1 cellular context compared by ENCODE assay signal in genomic region chr6:26217714-26218075, GRCh38.
TF ChIP-seq lines count a peak whose summit lies in the region.

No MANE protein-coding gene starts in this region.

TF ChIP-seq in K562, 482 proteins besides CTCF, POLR2A, EP300 and RAD21 (continued from another document and continues in another):
- TF ChIP-seq TFAM (CRISPR knock-in tag; conservative IDR thresholded peaks at IDR 0.05): no peak
- TF ChIP-seq CEBPB (tag; IDR thresholded peaks at IDR 0.05): no peak
- TF ChIP-seq TAF7 (tag; IDR thresholded peaks at IDR 0.05): 0 out of 2 replicates have a peak, but pooled peaks have one; percentile 17
- TF ChIP-seq, protein P1, sequence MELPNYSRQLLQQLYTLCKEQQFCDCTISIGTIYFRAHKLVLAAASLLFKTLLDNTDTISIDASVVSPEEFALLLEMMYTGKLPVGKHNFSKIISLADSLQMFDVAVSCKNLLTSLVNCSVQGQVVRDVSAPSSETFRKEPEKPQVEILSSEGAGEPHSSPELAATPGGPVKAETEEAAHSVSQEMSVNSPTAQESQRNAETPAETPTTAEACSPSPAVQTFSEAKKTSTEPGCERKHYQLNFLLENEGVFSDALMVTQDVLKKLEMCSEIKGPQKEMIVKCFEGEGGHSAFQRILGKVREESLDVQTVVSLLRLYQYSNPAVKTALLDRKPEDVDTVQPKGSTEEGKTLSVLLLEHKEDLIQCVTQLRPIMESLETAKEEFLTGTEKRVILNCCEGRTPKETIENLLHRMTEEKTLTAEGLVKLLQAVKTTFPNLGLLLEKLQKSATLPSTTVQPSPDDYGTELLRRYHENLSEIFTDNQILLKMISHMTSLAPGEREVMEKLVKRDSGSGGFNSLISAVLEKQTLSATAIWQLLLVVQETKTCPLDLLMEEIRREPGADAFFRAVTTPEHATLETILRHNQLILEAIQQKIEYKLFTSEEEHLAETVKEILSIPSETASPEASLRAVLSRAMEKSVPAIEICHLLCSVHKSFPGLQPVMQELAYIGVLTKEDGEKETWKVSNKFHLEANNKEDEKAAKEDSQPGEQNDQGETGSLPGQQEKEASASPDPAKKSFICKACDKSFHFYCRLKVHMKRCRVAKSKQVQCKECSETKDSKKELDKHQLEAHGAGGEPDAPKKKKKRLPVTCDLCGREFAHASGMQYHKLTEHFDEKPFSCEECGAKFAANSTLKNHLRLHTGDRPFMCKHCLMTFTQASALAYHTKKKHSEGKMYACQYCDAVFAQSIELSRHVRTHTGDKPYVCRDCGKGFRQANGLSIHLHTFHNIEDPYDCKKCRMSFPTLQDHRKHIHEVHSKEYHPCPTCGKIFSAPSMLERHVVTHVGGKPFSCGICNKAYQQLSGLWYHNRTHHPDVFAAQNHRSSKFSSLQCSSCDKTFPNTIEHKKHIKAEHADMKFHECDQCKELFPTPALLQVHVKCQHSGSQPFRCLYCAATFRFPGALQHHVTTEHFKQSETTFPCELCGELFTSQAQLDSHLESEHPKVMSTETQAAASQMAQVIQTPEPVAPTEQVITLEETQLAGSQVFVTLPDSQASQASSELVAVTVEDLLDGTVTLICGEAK (IDR thresholded peaks at IDR 0.05): no peak
- TF ChIP-seq, protein P1 (CRISPR knock-in tag; IDR thresholded peaks at IDR 0.05): no peak
- TF ChIP-seq, protein P2, sequence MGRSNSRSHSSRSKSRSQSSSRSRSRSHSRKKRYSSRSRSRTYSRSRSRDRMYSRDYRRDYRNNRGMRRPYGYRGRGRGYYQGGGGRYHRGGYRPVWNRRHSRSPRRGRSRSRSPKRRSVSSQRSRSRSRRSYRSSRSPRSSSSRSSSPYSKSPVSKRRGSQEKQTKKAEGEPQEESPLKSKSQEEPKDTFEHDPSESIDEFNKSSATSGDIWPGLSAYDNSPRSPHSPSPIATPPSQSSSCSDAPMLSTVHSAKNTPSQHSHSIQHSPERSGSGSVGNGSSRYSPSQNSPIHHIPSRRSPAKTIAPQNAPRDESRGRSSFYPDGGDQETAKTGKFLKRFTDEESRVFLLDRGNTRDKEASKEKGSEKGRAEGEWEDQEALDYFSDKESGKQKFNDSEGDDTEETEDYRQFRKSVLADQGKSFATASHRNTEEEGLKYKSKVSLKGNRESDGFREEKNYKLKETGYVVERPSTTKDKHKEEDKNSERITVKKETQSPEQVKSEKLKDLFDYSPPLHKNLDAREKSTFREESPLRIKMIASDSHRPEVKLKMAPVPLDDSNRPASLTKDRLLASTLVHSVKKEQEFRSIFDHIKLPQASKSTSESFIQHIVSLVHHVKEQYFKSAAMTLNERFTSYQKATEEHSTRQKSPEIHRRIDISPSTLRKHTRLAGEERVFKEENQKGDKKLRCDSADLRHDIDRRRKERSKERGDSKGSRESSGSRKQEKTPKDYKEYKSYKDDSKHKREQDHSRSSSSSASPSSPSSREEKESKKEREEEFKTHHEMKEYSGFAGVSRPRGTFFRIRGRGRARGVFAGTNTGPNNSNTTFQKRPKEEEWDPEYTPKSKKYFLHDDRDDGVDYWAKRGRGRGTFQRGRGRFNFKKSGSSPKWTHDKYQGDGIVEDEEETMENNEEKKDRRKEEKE (IDR thresholded peaks at IDR 0.05; ENCODE audit: borderline replicate concordance in 1 of 2, control insufficient read depth in 1 of 2, low read depth in 2 of 2, low read length in 1 of 2): peak in 1 of 2 experiments; percentile 58; a peak in 2 of 4 replicates
- peak; percentile 22; the same call in 1 of the 2 replicates for TF ChIP-seq BCOR (IDR thresholded peaks at IDR 0.05)
- no peak for TF ChIP-seq ETV6 (IDR thresholded peaks at IDR 0.05; ENCODE audit: borderline replicate concordance in 1 of 2, low read depth in 2 of 2, low read length in 1 of 2)
- peak; percentile 4; the same call in 1 of the 2 replicates for TF ChIP-seq ETV6 (CRISPR knock-in tag; IDR thresholded peaks at IDR 0.05; ENCODE audit: borderline replicate concordance)
- TF ChIP-seq, protein P3, sequence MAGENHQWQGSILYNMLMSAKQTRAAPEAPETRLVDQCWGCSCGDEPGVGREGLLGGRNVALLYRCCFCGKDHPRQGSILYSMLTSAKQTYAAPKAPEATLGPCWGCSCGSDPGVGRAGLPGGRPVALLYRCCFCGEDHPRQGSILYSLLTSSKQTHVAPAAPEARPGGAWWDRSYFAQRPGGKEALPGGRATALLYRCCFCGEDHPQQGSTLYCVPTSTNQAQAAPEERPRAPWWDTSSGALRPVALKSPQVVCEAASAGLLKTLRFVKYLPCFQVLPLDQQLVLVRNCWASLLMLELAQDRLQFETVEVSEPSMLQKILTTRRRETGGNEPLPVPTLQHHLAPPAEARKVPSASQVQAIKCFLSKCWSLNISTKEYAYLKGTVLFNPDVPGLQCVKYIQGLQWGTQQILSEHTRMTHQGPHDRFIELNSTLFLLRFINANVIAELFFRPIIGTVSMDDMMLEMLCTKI (IDR thresholded peaks at IDR 0.05; ENCODE audit: partially characterized antibody): no peak
- no peak for TF ChIP-seq ID3 (CRISPR knock-in tag; IDR thresholded peaks at IDR 0.05)
- TF ChIP-seq ID3 (tag; IDR thresholded peaks at IDR 0.05): no peak
- no peak for TF ChIP-seq ZFPM2 (CRISPR knock-in tag; IDR thresholded peaks at IDR 0.05)
- TF ChIP-seq POLR2AphosphoS2 (IDR thresholded peaks at IDR 0.05; ENCODE audit: low read length): no peak
- no peak for TF ChIP-seq ZNF644 (tag; IDR thresholded peaks at IDR 0.05; ENCODE audit: low read depth)
- no peak for TF ChIP-seq ZNF224 (CRISPR knock-in tag; IDR thresholded peaks at IDR 0.05)
- no peak for TF ChIP-seq HDAC6 (IDR thresholded peaks at IDR 0.05; ENCODE audit: low read depth, low read length)
- TF ChIP-seq ETS2 (tag; IDR thresholded peaks at IDR 0.05; ENCODE audit: borderline replicate concordance, poor library complexity, severe bottlenecking): no peak
- 0 out of 2 replicates have a peak, but pooled peaks have one; percentile 2 for TF ChIP-seq NFXL1 (CRISPR knock-in tag; IDR thresholded peaks at IDR 0.05)
- TF ChIP-seq SMC3 (conservative IDR thresholded peaks at IDR 0.05; ENCODE audit: insufficient read depth, low read depth, low read length): 0 out of 2 replicates have a peak, but pooled peaks have one; percentile 10
- TF ChIP-seq TEAD4 (IDR thresholded peaks at IDR 0.05; ENCODE audit: low read length): no peak
- TF ChIP-seq TEAD4 (CRISPR knock-in tag; IDR thresholded peaks at IDR 0.05; ENCODE audit: borderline replicate concordance): no peak
- 0 out of 2 replicates have a peak, but pooled peaks have one; percentile 13 for TF ChIP-seq ETS1 (conservative IDR thresholded peaks at IDR 0.05; ENCODE audit: control insufficient read depth, low read depth, low read length)
- TF ChIP-seq PREB (CRISPR knock-in tag; IDR thresholded peaks at IDR 0.05): no peak
- no peak for TF ChIP-seq NCOA6 (IDR thresholded peaks at IDR 0.05)
- TF ChIP-seq, protein P4, sequence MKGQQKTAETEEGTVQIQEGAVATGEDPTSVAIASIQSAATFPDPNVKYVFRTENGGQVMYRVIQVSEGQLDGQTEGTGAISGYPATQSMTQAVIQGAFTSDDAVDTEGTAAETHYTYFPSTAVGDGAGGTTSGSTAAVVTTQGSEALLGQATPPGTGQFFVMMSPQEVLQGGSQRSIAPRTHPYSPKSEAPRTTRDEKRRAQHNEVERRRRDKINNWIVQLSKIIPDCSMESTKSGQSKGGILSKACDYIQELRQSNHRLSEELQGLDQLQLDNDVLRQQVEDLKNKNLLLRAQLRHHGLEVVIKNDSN (CRISPR knock-in tag; IDR thresholded peaks at IDR 0.05): no peak
- no peak for TF ChIP-seq ZNF76 (CRISPR knock-in tag; IDR thresholded peaks at IDR 0.05; ENCODE audit: borderline replicate concordance)
- TF ChIP-seq, protein P5, sequence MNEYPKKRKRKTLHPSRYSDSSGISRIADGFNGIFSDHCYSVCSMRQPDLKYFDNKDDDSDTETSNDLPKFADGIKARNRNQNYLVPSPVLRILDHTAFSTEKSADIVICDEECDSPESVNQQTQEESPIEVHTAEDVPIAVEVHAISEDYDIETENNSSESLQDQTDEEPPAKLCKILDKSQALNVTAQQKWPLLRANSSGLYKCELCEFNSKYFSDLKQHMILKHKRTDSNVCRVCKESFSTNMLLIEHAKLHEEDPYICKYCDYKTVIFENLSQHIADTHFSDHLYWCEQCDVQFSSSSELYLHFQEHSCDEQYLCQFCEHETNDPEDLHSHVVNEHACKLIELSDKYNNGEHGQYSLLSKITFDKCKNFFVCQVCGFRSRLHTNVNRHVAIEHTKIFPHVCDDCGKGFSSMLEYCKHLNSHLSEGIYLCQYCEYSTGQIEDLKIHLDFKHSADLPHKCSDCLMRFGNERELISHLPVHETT (CRISPR knock-in tag; conservative IDR thresholded peaks at IDR 0.05 in 1 of 2, IDR thresholded peaks at IDR 0.05 in 1 of 2): no peak
- no peak for TF ChIP-seq BCL6 (CRISPR knock-in tag; IDR thresholded peaks at IDR 0.05)
- no peak for TF ChIP-seq RAD51 (IDR thresholded peaks at IDR 0.05; ENCODE audit: borderline replicate concordance, low read depth)
- no peak for TF ChIP-seq MCM2 (IDR thresholded peaks at IDR 0.05; ENCODE audit: low read depth)
- TF ChIP-seq ZC3H11A (IDR thresholded peaks at IDR 0.05; ENCODE audit: low read depth, low read length): no peak
- no peak for TF ChIP-seq NFIX (CRISPR knock-in tag; IDR thresholded peaks at IDR 0.05; ENCODE audit: low read depth)
- TF ChIP-seq ZNF253 (CRISPR knock-in tag; conservative IDR thresholded peaks at IDR 0.05): peak; percentile 79
- no peak for TF ChIP-seq RBFOX2 (IDR thresholded peaks at IDR 0.05; ENCODE audit: low read depth, low read length)
- TF ChIP-seq BRD4 (IDR thresholded peaks at IDR 0.05): no peak
- 0 out of 2 replicates have a peak, but pooled peaks have one; percentile 60 for TF ChIP-seq HEY1 (CRISPR knock-in tag; IDR thresholded peaks at IDR 0.05; ENCODE audit: borderline replicate concordance)
- TF ChIP-seq, protein P6, sequence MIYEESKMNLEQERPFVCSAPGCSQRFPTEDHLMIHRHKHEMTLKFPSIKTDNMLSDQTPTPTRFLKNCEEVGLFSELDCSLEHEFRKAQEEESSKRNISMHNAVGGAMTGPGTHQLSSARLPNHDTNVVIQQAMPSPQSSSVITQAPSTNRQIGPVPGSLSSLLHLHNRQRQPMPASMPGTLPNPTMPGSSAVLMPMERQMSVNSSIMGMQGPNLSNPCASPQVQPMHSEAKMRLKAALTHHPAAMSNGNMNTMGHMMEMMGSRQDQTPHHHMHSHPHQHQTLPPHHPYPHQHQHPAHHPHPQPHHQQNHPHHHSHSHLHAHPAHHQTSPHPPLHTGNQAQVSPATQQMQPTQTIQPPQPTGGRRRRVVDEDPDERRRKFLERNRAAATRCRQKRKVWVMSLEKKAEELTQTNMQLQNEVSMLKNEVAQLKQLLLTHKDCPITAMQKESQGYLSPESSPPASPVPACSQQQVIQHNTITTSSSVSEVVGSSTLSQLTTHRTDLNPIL (CRISPR knock-in tag; IDR thresholded peaks at IDR 0.05): 0 out of 2 replicates have a peak, but pooled peaks have one; percentile 67
- peak in 1 of 2 experiments; percentile 4; a peak in 1 of 4 replicates for TF ChIP-seq TEAD1 (CRISPR knock-in tag; IDR thresholded peaks at IDR 0.05)
- TF ChIP-seq HNRNPUL1 (IDR thresholded peaks at IDR 0.05; ENCODE audit: low read length): peak; percentile 71
- TF ChIP-seq U2AF1 (optimal IDR thresholded peaks at IDR 0.05; ENCODE audit: low read depth, low read length): no peak
- no peak for TF ChIP-seq XRCC3 (IDR thresholded peaks at IDR 0.05)
- TF ChIP-seq SMARCB1 (IDR thresholded peaks at IDR 0.05; ENCODE audit: insufficient read length, low read depth): no peak
- no peak for TF ChIP-seq HDGF (IDR thresholded peaks at IDR 0.05)
- TF ChIP-seq LCOR (CRISPR knock-in tag; IDR thresholded peaks at IDR 0.05): 0 out of 2 replicates have a peak, but pooled peaks have one; percentile 48
